Comparison of ENCODE assay signal across 29 cellular contexts in the genomic region with DNA sequence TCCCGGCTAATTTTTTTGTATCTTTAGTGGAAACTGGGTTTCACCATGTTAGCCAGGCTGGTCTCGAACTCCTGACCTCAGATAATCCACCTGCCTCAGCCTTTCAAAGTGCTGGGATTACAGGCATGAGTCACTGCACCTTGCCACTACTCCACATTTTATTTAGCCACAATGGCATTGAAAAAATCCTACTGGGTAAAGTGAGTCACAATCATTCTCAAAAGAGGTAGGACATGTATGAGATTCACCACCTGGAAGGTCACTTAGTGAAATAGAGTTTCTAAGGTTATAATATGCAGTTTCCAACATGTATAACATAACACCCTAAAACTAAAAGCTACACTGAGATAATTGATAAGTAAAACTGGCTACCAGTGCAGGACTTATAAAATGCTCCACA.
"Had no signal": no experiment of that assay in that cellular context is flagged by ENCODE, and none has a peak within 500 bp of the region (broad histone marks: within the 10 kb centered on the region; RNA-seq: fewer than 3 reads in every experiment).

No MANE protein-coding gene starts in this region.

- H3K4me1 ChIP-seq: adrenal gland, gastrocnemius medialis, pancreas, prostate gland, uterus had no signal

- H3K36me3 ChIP-seq: adrenal gland, gastrocnemius medialis, pancreas, prostate gland, uterus had no signal

- H3K4me1 Mint-ChIP-seq: brain; stimulated activated effector memory CD8-positive, alpha-beta T cell treated with anti-CD3 and anti-CD28 coated beads, Interleukin-12 subunit alpha, Interleukin-12 subunit beta, amount 100 ng/mL, for 72 hours had no signal

- H3K4me3 ChIP-seq: adrenal gland, coronary artery, gastrocnemius medialis, pancreas, prostate gland, skin epidermis, uterus had no signal

- H3K4me3 Mint-ChIP-seq: activated naive CD4-positive, alpha-beta T cell treated with anti-CD3 and anti-CD28 coated beads for 36 hours; activated naive CD8-positive, alpha-beta T cell treated with anti-CD3 and anti-CD28 coated beads for 36 hours; brain; effector memory CD8-positive, alpha-beta T cell; naive thymus-derived CD4-positive, alpha-beta T cell; stimulated activated effector memory CD8-positive, alpha-beta T cell treated with anti-CD3 and anti-CD28 coated beads, Interleukin-12 subunit alpha, Interleukin-12 subunit beta, amount 100 ng/mL, for 72 hours; stimulated activated naive CD8-positive, alpha-beta T cell treated with anti-CD3 and anti-CD28 coated beads, Interleukin-15, amount 100 ng/mL, for 72 hours; T-helper 2 cell treated with Interferon-gamma antibody and Interleukin-4, amounts not matched to agents 5 μg/mL and 100 μg/mL, for 36 hours; type B pancreatic cell had no signal

- H3K36me3 Mint-ChIP-seq: activated naive CD8-positive, alpha-beta T cell treated with anti-CD3 and anti-CD28 coated beads for 36 hours; brain; naive thymus-derived CD4-positive, alpha-beta T cell; stimulated activated effector memory CD8-positive, alpha-beta T cell treated with anti-CD3 and anti-CD28 coated beads, Interleukin-12 subunit alpha, Interleukin-12 subunit beta, amount 100 ng/mL, for 72 hours; type B pancreatic cell had no signal

- H3K9me3 ChIP-seq: adrenal gland, gastrocnemius medialis, pancreas, prostate gland, uterus had no signal

- H3K27me3 ChIP-seq: adrenal gland, gastrocnemius medialis, pancreas, uterus had no signal

- DNase-seq: activated CD4-positive, alpha-beta T cell treated with anti-CD3 and anti-CD28 coated beads for 4 hours; activated CD4-positive, alpha-beta T cell treated with anti-CD3 and anti-CD28 coated beads, Interleukin-2, amount 50 U/mL, for 4 hours; activated effector memory CD4-positive, alpha-beta T cell treated with Interleukin-2 at 50 U/mL for 16 hours; activated naive CD4-positive, alpha-beta T cell treated with anti-CD3 and anti-CD28 coated beads for 36 hours; activated naive CD8-positive, alpha-beta T cell treated with anti-CD3 and anti-CD28 coated beads for 36 hours; adrenal gland; aorta; effector memory CD8-positive, alpha-beta T cell; gastrocnemius medialis; glutamatergic neuron; islet precursor cell; left cardiac atrium; midbrain; naive thymus-derived CD4-positive, alpha-beta T cell; nucleus accumbens; pancreas; retina; stimulated activated CD4-positive, alpha-beta T cell treated with anti-CD3 and anti-CD28 coated beads, Interleukin-4, amount 100 ng/mL, for 24 hours; stimulated activated naive CD8-positive, alpha-beta T cell treated with anti-CD3 and anti-CD28 coated beads, Interleukin-15, amount 100 ng/mL, for 72 hours; substantia nigra; T-helper 1 cell; uterus had no signal

- H3K27ac ChIP-seq: adrenal gland, coronary artery, gastrocnemius medialis, pancreas, prostate gland, skin epidermis, uterus had no signal

- H3K27me3 Mint-ChIP-seq: brain had no signal

- H3K9me3 Mint-ChIP-seq: activated naive CD4-positive, alpha-beta T cell treated with anti-CD3 and anti-CD28 coated beads for 36 hours; activated naive CD8-positive, alpha-beta T cell treated with anti-CD3 and anti-CD28 coated beads for 36 hours; brain; naive thymus-derived CD4-positive, alpha-beta T cell; stimulated activated naive CD8-positive, alpha-beta T cell treated with anti-CD3 and anti-CD28 coated beads, Interleukin-15, amount 100 ng/mL, for 72 hours; T-helper 2 cell treated with Interferon-gamma antibody and Interleukin-4, amounts not matched to agents 5 μg/mL and 100 μg/mL, for 36 hours; type B pancreatic cell had no signal

- H3K27ac Mint-ChIP-seq: activated naive CD4-positive, alpha-beta T cell treated with anti-CD3 and anti-CD28 coated beads for 36 hours; activated naive CD8-positive, alpha-beta T cell treated with anti-CD3 and anti-CD28 coated beads for 36 hours; brain; effector memory CD8-positive, alpha-beta T cell; stimulated activated effector memory CD8-positive, alpha-beta T cell treated with anti-CD3 and anti-CD28 coated beads, Interleukin-12 subunit alpha, Interleukin-12 subunit beta, amount 100 ng/mL, for 72 hours; stimulated activated naive CD8-positive, alpha-beta T cell treated with anti-CD3 and anti-CD28 coated beads, Interleukin-15, amount 100 ng/mL, for 72 hours; T-helper 2 cell treated with Interferon-gamma antibody and Interleukin-4, amounts not matched to agents 5 μg/mL and 100 μg/mL, for 36 hours; type B pancreatic cell had no signal
